ENCODE assay signal across 1 cellular context in the genomic region with DNA sequence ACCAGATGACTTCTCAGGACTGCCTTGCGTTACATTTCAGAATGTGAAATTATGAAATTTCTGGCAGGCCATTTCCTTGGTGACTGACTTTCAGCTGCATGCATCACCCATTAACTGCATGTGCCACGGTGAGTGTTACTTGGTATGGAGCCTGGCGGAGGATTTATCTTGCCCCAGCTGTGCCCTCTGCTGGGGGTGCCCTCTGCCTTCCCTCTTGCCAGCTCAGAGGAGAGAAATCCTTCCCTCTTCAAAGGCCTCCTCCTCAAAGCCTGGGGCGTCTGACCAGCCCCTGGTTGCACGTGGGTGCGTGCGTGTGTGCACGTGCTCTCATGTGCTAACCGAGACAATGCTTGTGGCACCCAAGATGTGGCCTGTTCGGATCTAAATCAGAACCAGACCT.
TF ChIP-seq lines count a peak whose summit lies in the region.

No MANE protein-coding gene starts in this region.

TF ChIP-seq in IMR-90, 13 proteins besides CTCF, POLR2A, EP300 and RAD21 (continued from another document):
- TF ChIP-seq MAZ (IDR thresholded peaks at IDR 0.05; ENCODE audit: borderline replicate concordance, low read depth, low read length) (no peak), RFX5 (IDR thresholded peaks at IDR 0.05; ENCODE audit: low read depth, low read length) (no peak)
- TF ChIP-seq, protein P1, sequence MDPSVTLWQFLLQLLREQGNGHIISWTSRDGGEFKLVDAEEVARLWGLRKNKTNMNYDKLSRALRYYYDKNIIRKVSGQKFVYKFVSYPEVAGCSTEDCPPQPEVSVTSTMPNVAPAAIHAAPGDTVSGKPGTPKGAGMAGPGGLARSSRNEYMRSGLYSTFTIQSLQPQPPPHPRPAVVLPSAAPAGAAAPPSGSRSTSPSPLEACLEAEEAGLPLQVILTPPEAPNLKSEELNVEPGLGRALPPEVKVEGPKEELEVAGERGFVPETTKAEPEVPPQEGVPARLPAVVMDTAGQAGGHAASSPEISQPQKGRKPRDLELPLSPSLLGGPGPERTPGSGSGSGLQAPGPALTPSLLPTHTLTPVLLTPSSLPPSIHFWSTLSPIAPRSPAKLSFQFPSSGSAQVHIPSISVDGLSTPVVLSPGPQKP (IDR thresholded peaks at IDR 0.05; ENCODE audit: borderline replicate concordance, low read depth, low read length): no peak
